ENCODE assay signal across 8 cellular contexts in genomic region chr15:84747423-84748273, GRCh38. TPM values are rescaled to one million over a fixed set of nuclear protein-coding genes. Genes with fewer than 3 reads are reported as not detected.
DNase-seq lines count a peak whose midpoint lies in the region; ATAC-seq and TF ChIP-seq lines count a peak whose summit lies in the region.

No MANE protein-coding gene starts in this region.

- ATAC-seq in GM21381 (IDR thresholded peaks at IDR 0.05; ENCODE audit: unreplicated experiment) (peak; percentile 34), thoracic aorta (ENCODE audit: insufficient number of reproducible peaks, low FRiP score, low read depth) (peak; percentile 53)

- H3K4me1 ChIP-seq in SJSA1 (replicated peaks) (peaks cover 18% of the 10 kb centered on the region), thoracic aorta (ENCODE audit: control insufficient read depth in 1 of 2, low read depth in 2 of 2) (peaks cover 30 to 52% of the 10 kb centered on the region in 2 donors)

- peak overlapping the region; percentile 80 for H3K27ac ChIP-seq in SJSA1
- H3K27ac ChIP-seq in thoracic aorta = peak overlapping the region; percentile 100

- no peaks in the 10 kb centered on the region for H3K27me3 ChIP-seq in SJSA1 (replicated peaks)
- H3K27me3 ChIP-seq in thoracic aorta (replicated peaks; ENCODE audit: insufficient read depth) = no peaks in the 10 kb centered on the region

- H3K36me3 ChIP-seq in SJSA1 (peaks cover 3% of the 10 kb centered on the region), thoracic aorta (no peaks in the 10 kb centered on the region)

- no peaks in the 10 kb centered on the region for H3K9me3 ChIP-seq in SJSA1 (replicated peaks)
- H3K9me3 ChIP-seq in thoracic aorta = no peaks in the 10 kb centered on the region

- DNase-seq in DMS53 (lab: John Stamatoyannopoulos, UW) (peak; percentile 82), HT1080 (ENCODE audit: low read depth) (peak; percentile 67), SJSA1 (ENCODE audit: low read depth in 1 of 2, low spot score in 2 of 2) (peak; percentile 75 to 77), glomerular visceral epithelial cell (ENCODE audit: extremely low spot score) (peak; percentile 80), occipital lobe (lab: John Stamatoyannopoulos, UW) (peak; percentile 77), thoracic aorta (ENCODE audit: low spot score) (peak; percentile 32)
- DNase-seq in activated naive CD4-positive, alpha-beta T cell treated with Interleukin-2 at 50 U/mL for 16 hours = peak; percentile 71

- TF ChIP-seq CTCF in thoracic aorta (IDR thresholded peaks at IDR 0.05) = no peak

- H3K4me3 ChIP-seq in SJSA1 = peak overlapping the region; percentile 95
- peak overlapping the region; percentile 88 for H3K4me3 ChIP-seq in thoracic aorta

RNA-seq across cellular contexts. Expression of gene ZNF592, which starts 0.7 kb away (rescaled TPM):
- 11.4 and 15.8 TPM in 2 replicates for total RNA-seq in HT1080 (2014; rRNA removed; shearing (Covaris generic))
- polyA plus RNA-seq in HT1080 (2015; cell fraction: cytosol; rRNA removed) = 12.8 and 13.4 TPM in 2 replicates
- 18.6 and 23.4 TPM in 2 replicates for polyA plus RNA-seq in HT1080 (2015; cell fraction: nucleus; rRNA removed)
- 7.9 and 10.4 TPM in 2 replicates for total RNA-seq in SJSA1 (2014; rRNA removed; shearing (Covaris generic))
- total RNA-seq in occipital lobe (6.4 TPM), thoracic aorta (10 to 100 TPM; 24.4 to 26.7 TPM)

RNA-seq across cellular contexts. Expression of gene SEC11A, which starts 31.7 kb away (rescaled TPM):
- total RNA-seq in HT1080 (2014; rRNA removed; shearing (Covaris generic)) = 175 and 185 TPM in 2 replicates
- 204 and 261 TPM in 2 replicates for polyA plus RNA-seq in HT1080 (2015; cell fraction: cytosol; rRNA removed)
- polyA plus RNA-seq in HT1080 (2015; cell fraction: nucleus; rRNA removed) = 86.6 and 111 TPM in 2 replicates
- 265 and 320 TPM in 2 replicates for total RNA-seq in SJSA1 (2014; rRNA removed; shearing (Covaris generic))
- total RNA-seq in occipital lobe = 68.9 TPM
- 100 to 1,000 TPM in 1 of 2 donors, 10 to 100 TPM in 1; 97.1 to 122 TPM for total RNA-seq in thoracic aorta

Comparison
In these comparisons a context has a peak if more than half of its experiments do, and no peak if none do; other contexts are left out.
1. Peak in every context shown above with its lines: DNase-seq, ATAC-seq, H3K4me3 ChIP-seq and H3K27ac ChIP-seq.
2. DNase-seq: peak in every context shown above with its lines; median percentile 82 in DMS53; 80 in glomerular visceral epithelial cell; 77 in occipital lobe; 76 in SJSA1; 71 in activated naive CD4-positive, alpha-beta T cell treated with Interleukin-2 at 50 U/mL for 16 hours; 67 in HT1080; 32 in thoracic aorta.